1 cellular context compared by ENCODE assay signal in the genomic region with DNA sequence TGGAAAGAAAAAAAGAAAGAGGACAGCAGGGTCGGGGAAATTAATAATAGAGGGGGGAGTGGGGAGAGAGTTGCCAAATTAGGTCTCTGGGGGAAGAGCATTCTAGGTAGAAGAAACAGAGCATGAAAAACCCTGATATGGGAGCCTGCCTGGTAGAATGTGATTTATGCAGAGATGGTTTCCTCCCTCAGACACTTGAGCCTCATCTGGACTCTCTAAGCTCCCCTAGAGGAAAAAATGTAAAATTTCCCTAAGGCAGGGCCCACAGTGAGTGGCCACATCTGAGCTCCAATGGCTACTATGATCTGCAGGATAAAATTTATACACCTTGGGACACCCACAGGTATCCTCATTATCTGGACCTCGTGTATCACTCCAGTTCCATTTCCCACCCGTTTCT.
TF ChIP-seq lines count a peak whose summit lies in the region.

No MANE protein-coding gene starts in this region.

TF ChIP-seq in K562, 482 proteins besides CTCF, POLR2A, EP300 and RAD21:
- TF ChIP-seq SRF (CRISPR knock-in tag; IDR thresholded peaks at IDR 0.05) = no peak
- TF ChIP-seq ZFPM2 (CRISPR knock-in tag; IDR thresholded peaks at IDR 0.05) = no peak
- peak; percentile 56 for TF ChIP-seq MEIS2 (IDR thresholded peaks at IDR 0.05; ENCODE audit: partially characterized antibody)
- no peak for TF ChIP-seq CCNT2 (IDR thresholded peaks at IDR 0.05; ENCODE audit: borderline replicate concordance, extremely low read depth, insufficient read length, low read depth, low read length)
- TF ChIP-seq TAF9B (IDR thresholded peaks at IDR 0.05; ENCODE audit: partially characterized antibody) = no peak
- peak; percentile 94 for TF ChIP-seq TEAD2 (tag; IDR thresholded peaks at IDR 0.05)
- no peak for TF ChIP-seq ARNT (IDR thresholded peaks at IDR 0.05)
- TF ChIP-seq DNMT1 (IDR thresholded peaks at IDR 0.05) = no peak
- TF ChIP-seq MCM3 (IDR thresholded peaks at IDR 0.05) = no peak
- TF ChIP-seq CBX2 (IDR thresholded peaks at IDR 0.05; ENCODE audit: insufficient read depth, low read length, poor library complexity, severe bottlenecking) = no peak
- no peak for TF ChIP-seq FOXA3 (CRISPR knock-in tag; conservative IDR thresholded peaks at IDR 0.05 in 1 of 2, IDR thresholded peaks at IDR 0.05 in 1 of 2)
- TF ChIP-seq HMG20A (CRISPR knock-in tag; conservative IDR thresholded peaks at IDR 0.05) = no peak
- TF ChIP-seq, protein P1, sequence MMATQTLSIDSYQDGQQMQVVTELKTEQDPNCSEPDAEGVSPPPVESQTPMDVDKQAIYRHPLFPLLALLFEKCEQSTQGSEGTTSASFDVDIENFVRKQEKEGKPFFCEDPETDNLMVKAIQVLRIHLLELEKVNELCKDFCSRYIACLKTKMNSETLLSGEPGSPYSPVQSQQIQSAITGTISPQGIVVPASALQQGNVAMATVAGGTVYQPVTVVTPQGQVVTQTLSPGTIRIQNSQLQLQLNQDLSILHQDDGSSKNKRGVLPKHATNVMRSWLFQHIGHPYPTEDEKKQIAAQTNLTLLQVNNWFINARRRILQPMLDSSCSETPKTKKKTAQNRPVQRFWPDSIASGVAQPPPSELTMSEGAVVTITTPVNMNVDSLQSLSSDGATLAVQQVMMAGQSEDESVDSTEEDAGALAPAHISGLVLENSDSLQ (IDR thresholded peaks at IDR 0.05) = peak; percentile 51
- TF ChIP-seq ZBTB17 (CRISPR knock-in tag; IDR thresholded peaks at IDR 0.05) = no peak
- peak; percentile 51; the same call in 1 of the 2 replicates for TF ChIP-seq TEAD4 (IDR thresholded peaks at IDR 0.05; ENCODE audit: low read length)
- no peak for TF ChIP-seq TEAD4 (CRISPR knock-in tag; IDR thresholded peaks at IDR 0.05; ENCODE audit: borderline replicate concordance)
- no peak for TF ChIP-seq HMGN3 (IDR thresholded peaks at IDR 0.05; ENCODE audit: borderline replicate concordance, extremely low read depth, insufficient read length, low read depth, low read length)
- TF ChIP-seq, protein P2, sequence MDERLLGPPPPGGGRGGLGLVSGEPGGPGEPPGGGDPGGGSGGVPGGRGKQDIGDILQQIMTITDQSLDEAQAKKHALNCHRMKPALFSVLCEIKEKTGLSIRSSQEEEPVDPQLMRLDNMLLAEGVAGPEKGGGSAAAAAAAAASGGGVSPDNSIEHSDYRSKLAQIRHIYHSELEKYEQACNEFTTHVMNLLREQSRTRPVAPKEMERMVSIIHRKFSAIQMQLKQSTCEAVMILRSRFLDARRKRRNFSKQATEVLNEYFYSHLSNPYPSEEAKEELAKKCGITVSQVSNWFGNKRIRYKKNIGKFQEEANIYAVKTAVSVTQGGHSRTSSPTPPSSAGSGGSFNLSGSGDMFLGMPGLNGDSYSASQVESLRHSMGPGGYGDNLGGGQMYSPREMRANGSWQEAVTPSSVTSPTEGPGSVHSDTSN (CRISPR knock-in tag; IDR thresholded peaks at IDR 0.05; ENCODE audit: low read depth) = no peak
- TF ChIP-seq, protein P2 (tag; conservative IDR thresholded peaks at IDR 0.05; ENCODE audit: low read depth) = peak; percentile 69
- no peak for TF ChIP-seq SRSF1 (IDR thresholded peaks at IDR 0.05; ENCODE audit: low read depth, low read length)
- no peak for TF ChIP-seq ZNF584 (CRISPR knock-in tag; IDR thresholded peaks at IDR 0.05; ENCODE audit: low read depth)
- no peak for TF ChIP-seq JUN (IDR thresholded peaks at IDR 0.05; ENCODE audit: borderline replicate concordance, low read depth, low read length)
- TF ChIP-seq JUN (CRISPR knock-in tag; IDR thresholded peaks at IDR 0.05; ENCODE audit: borderline replicate concordance) = no peak
- peak; percentile 94 to 96 for TF ChIP-seq TEAD1 (CRISPR knock-in tag; IDR thresholded peaks at IDR 0.05)
- TF ChIP-seq SREBF1 (IDR thresholded peaks at IDR 0.05; ENCODE audit: borderline replicate concordance, low read depth, low read length) = no peak
- TF ChIP-seq, protein P3, sequence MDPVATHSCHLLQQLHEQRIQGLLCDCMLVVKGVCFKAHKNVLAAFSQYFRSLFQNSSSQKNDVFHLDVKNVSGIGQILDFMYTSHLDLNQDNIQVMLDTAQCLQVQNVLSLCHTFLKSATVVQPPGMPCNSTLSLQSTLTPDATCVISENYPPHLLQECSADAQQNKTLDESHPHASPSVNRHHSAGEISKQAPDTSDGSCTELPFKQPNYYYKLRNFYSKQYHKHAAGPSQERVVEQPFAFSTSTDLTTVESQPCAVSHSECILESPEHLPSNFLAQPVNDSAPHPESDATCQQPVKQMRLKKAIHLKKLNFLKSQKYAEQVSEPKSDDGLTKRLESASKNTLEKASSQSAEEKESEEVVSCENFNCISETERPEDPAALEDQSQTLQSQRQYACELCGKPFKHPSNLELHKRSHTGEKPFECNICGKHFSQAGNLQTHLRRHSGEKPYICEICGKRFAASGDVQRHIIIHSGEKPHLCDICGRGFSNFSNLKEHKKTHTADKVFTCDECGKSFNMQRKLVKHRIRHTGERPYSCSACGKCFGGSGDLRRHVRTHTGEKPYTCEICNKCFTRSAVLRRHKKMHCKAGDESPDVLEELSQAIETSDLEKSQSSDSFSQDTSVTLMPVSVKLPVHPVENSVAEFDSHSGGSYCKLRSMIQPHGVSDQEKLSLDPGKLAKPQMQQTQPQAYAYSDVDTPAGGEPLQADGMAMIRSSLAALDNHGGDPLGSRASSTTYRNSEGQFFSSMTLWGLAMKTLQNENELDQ (CRISPR knock-in tag; IDR thresholded peaks at IDR 0.05; ENCODE audit: borderline replicate concordance) = no peak
